In genomic region chr7:150411606-150412005, GRCh38 we compare ENCODE assay signal across 25 cellular contexts. TPM values are rescaled to one million over a fixed set of nuclear protein-coding genes. Genes with fewer than 3 reads are reported as not detected.
DNase-seq lines count a peak whose midpoint lies in the region; ATAC-seq and TF ChIP-seq lines count a peak whose summit lies in the region.
"Had no signal": no experiment of that assay in that cellular context is flagged by ENCODE, and none has a peak within 500 bp of the region (broad histone marks: within the 10 kb centered on the region; RNA-seq: fewer than 3 reads in every experiment).

No MANE protein-coding gene starts in this region.

- peaks cover 53% of the 10 kb centered on the region for H3K36me3 Mint-ChIP-seq in GM23338 (ENCODE audit: low read depth)
- H3K36me3 Mint-ChIP-seq in glutamatergic neuron (ENCODE audit: unreplicated experiment), result peaks cover 3% of the 10 kb centered on the region
- peaks cover 5% of the 10 kb centered on the region for H3K36me3 Mint-ChIP-seq in Calu3 (ENCODE audit: insufficient read depth, unreplicated experiment)
- peaks cover 22% of the 10 kb centered on the region for H3K36me3 Mint-ChIP-seq in activated CD4-positive, alpha-beta memory T cell treated with anti-CD3 and anti-CD28 coated beads, Interleukin-2, amount 10 ng/mL, durations not matched to agents 7 days and 5 days (ENCODE audit: low read depth)
- H3K36me3 Mint-ChIP-seq: natural killer cell had no signal

- 0 out of 2 replicates have a peak overlapping the region, but pooled peaks have one; percentile 14 for H3K27ac Mint-ChIP-seq in GM23338
- H3K27ac Mint-ChIP-seq in glutamatergic neuron (ENCODE audit: unreplicated experiment), result peak overlapping the region; percentile 29
- no peak overlapping the region for H3K27ac Mint-ChIP-seq in Calu3 (ENCODE audit: unreplicated experiment)
- H3K27ac Mint-ChIP-seq in activated CD4-positive, alpha-beta memory T cell treated with anti-CD3 and anti-CD28 coated beads, Interleukin-2, amount 10 ng/mL, durations not matched to agents 7 days and 5 days, result no peak overlapping the region
- H3K27ac Mint-ChIP-seq: activated CD4-positive, alpha-beta T cell treated with anti-CD3 and anti-CD28 coated beads, Interleukin-2, amount 10 ng/mL, durations not matched to agents 7 days and 5 days; T-helper 1 cell treated with Interleukin-12 subunit alpha and Interleukin-12 subunit beta and Interleukin-4 antibody, amounts not matched to agents 30 μg/mL and 1 μg/mL, for 36 hours had no signal

- no peak overlapping the region for H3K9ac ChIP-seq in parathyroid adenoma

- H3F3A ChIP-seq in GM23338 (replicated peaks; ENCODE audit: low read depth), result 0 out of 2 replicates have a peak, but pooled peaks cover 6% of the 10 kb centered on the region

- no peak for TF ChIP-seq CTCF in GM23338 (conservative IDR thresholded peaks at IDR 0.05; ENCODE audit: low read depth in 2 of 2)
- TF ChIP-seq CTCF in glutamatergic neuron (IDR thresholded peaks at IDR 0.05; ENCODE audit: partially characterized antibody, unreplicated experiment), result no peak
- no peak for TF ChIP-seq CTCF in parathyroid adenoma (IDR thresholded peaks at IDR 0.05)
- no peak for TF ChIP-seq CTCF in Calu3 (IDR thresholded peaks at IDR 0.05; ENCODE audit: unreplicated experiment)

- H3K27me3 ChIP-seq in GM23338 (ENCODE audit: insufficient read depth), result no peaks in the 10 kb centered on the region
- H3K27me3 ChIP-seq in parathyroid adenoma (ENCODE audit: control insufficient read depth, insufficient read depth, low read length), result no peaks in the 10 kb centered on the region
- H3K27me3 ChIP-seq: colonic mucosa, esophagus muscularis mucosa, gastrocnemius medialis, stomach, transverse colon had no signal

- H3K9me3 Mint-ChIP-seq in GM23338 (no peaks in the 10 kb centered on the region; the same call in none of the 3 replicates), glutamatergic neuron (ENCODE audit: unreplicated experiment) (peaks cover 15% of the 10 kb centered on the region), Calu3 (ENCODE audit: low read depth, unreplicated experiment) (no peaks in the 10 kb centered on the region)
- H3K9me3 Mint-ChIP-seq in activated CD4-positive, alpha-beta memory T cell treated with anti-CD3 and anti-CD28 coated beads, Interleukin-2, amount 10 ng/mL, durations not matched to agents 7 days and 5 days, result no peaks in the 10 kb centered on the region
- H3K9me3 Mint-ChIP-seq: activated CD4-positive, alpha-beta T cell treated with anti-CD3 and anti-CD28 coated beads, Interleukin-2, amount 10 ng/mL, durations not matched to agents 7 days and 5 days; natural killer cell; T-helper 1 cell treated with Interleukin-12 subunit alpha and Interleukin-12 subunit beta and Interleukin-4 antibody, amounts not matched to agents 30 μg/mL and 1 μg/mL, for 36 hours had no signal

- H3K9me2 ChIP-seq in GM23338 (ENCODE audit: insufficient read depth), result no peaks in the 10 kb centered on the region

- H2AFZ ChIP-seq in GM23338 (no peak overlapping the region), parathyroid adenoma (no peak overlapping the region)

- no peak for ATAC-seq in activated CD4-positive, CD25-positive, alpha-beta regulatory T cell treated with anti-CD3 and anti-CD28 coated beads, Interleukin-2, amount 50 U/mL, for 24 hours
- ATAC-seq in GM23338, result peak; percentile 5; the same call in 1 of the 3 replicates
- ATAC-seq: gastrocnemius medialis, left lobe of liver, natural killer cell had no signal

- CTCF ChIA-PET in Calu3 (lab: Charles Lee), result no interaction called here
- CTCF ChIA-PET in activated CD4-positive, alpha-beta memory T cell treated with anti-CD3 and anti-CD28 coated beads, Interleukin-2, amount 10 ng/mL, durations not matched to agents 7 days and 5 days (lab: Charles Lee), result no interaction called here

- H3K27me3 Mint-ChIP-seq in GM23338 (ENCODE audit: insufficient read depth, low read depth, poor library complexity) (peaks cover 20% of the 10 kb centered on the region), glutamatergic neuron (ENCODE audit: unreplicated experiment) (peaks cover 11% of the 10 kb centered on the region), Calu3 (ENCODE audit: unreplicated experiment) (no peaks in the 10 kb centered on the region)
- no peaks in the 10 kb centered on the region for H3K27me3 Mint-ChIP-seq in activated CD4-positive, alpha-beta memory T cell treated with anti-CD3 and anti-CD28 coated beads, Interleukin-2, amount 10 ng/mL, durations not matched to agents 7 days and 5 days
- H3K27me3 Mint-ChIP-seq: activated CD4-positive, alpha-beta T cell treated with anti-CD3 and anti-CD28 coated beads, Interleukin-2, amount 10 ng/mL, durations not matched to agents 7 days and 5 days had no signal

- no peaks in the 10 kb centered on the region for H3K9me3 ChIP-seq in parathyroid adenoma (ENCODE audit: control insufficient read depth, low read length)
- H3K9me3 ChIP-seq: colonic mucosa, esophagus muscularis mucosa, gastrocnemius medialis, HAP-1, stomach, transverse colon had no signal

- H3K4me3 ChIP-seq in GM23338, result no peak overlapping the region
- H3K4me3 ChIP-seq in parathyroid adenoma (ENCODE audit: low read depth, low read length), result no peak overlapping the region
- H3K4me3 ChIP-seq: colonic mucosa, esophagus muscularis mucosa, gastrocnemius medialis, HAP-1, SK-N-MC, stomach, transverse colon had no signal

- H3K4me1 Mint-ChIP-seq in GM23338, result peaks cover 24% of the 10 kb centered on the region
- H3K4me1 Mint-ChIP-seq in glutamatergic neuron (ENCODE audit: low read depth, unreplicated experiment), result peaks cover 31% of the 10 kb centered on the region
- peaks cover 8% of the 10 kb centered on the region for H3K4me1 Mint-ChIP-seq in Calu3 (ENCODE audit: low read depth, unreplicated experiment)
- peaks cover 14% of the 10 kb centered on the region for H3K4me1 Mint-ChIP-seq in activated CD4-positive, alpha-beta memory T cell treated with anti-CD3 and anti-CD28 coated beads, Interleukin-2, amount 10 ng/mL, durations not matched to agents 7 days and 5 days

- H3K4me3 Mint-ChIP-seq in GM23338 (no peak overlapping the region), glutamatergic neuron (ENCODE audit: unreplicated experiment) (no peak overlapping the region), Calu3 (ENCODE audit: low read depth, unreplicated experiment) (no peak overlapping the region)
- H3K4me3 Mint-ChIP-seq in activated CD4-positive, alpha-beta memory T cell treated with anti-CD3 and anti-CD28 coated beads, Interleukin-2, amount 10 ng/mL, durations not matched to agents 7 days and 5 days, result no peak overlapping the region
- H3K4me3 Mint-ChIP-seq: activated CD4-positive, alpha-beta T cell treated with anti-CD3 and anti-CD28 coated beads, Interleukin-2, amount 10 ng/mL, durations not matched to agents 7 days and 5 days; natural killer cell; T-helper 1 cell treated with Interleukin-12 subunit alpha and Interleukin-12 subunit beta and Interleukin-4 antibody, amounts not matched to agents 30 μg/mL and 1 μg/mL, for 36 hours had no signal

- intact Hi-C loops in Calu3 (cut with micrococcal nuclease; ENCODE audit: unreplicated experiment), result no loop called here

- POLR2A ChIA-PET in activated CD4-positive, alpha-beta memory T cell treated with anti-CD3 and anti-CD28 coated beads, Interleukin-2, amount 10 ng/mL, durations not matched to agents 7 days and 5 days (lab: Charles Lee), result no interaction called here

- H3K27ac ChIP-seq in GM23338 (ENCODE audit: low read depth), result no peak overlapping the region; the same call in 1 of the 2 replicates
- H3K27ac ChIP-seq in parathyroid adenoma, result peak overlapping the region; percentile 60
- H3K27ac ChIP-seq: colonic mucosa, gastrocnemius medialis, SK-N-MC, transverse colon had no signal

- DNase-seq in activated CD4-positive, CD25-positive, alpha-beta regulatory T cell treated with anti-CD3 and anti-CD28 coated beads, Interleukin-2, amount 50 U/mL, for 72 hours, result peak; percentile 15
- DNase-seq in GM23338 (ENCODE audit: low spot score) (no peak), glutamatergic neuron (no peak), Calu3 (no peak), superior temporal gyrus (ENCODE audit: extremely low spot score) (no peak)
- no peak for DNase-seq in activated CD4-positive, alpha-beta memory T cell treated with anti-CD3 and anti-CD28 coated beads, Interleukin-2, amount 10 ng/mL, durations not matched to agents 7 days and 5 days
- DNase-seq: 8988T; activated CD4-positive, alpha-beta T cell treated with anti-CD3 and anti-CD28 coated beads, Interleukin-2, amount 10 ng/mL, durations not matched to agents 7 days and 5 days; activated gamma-delta T cell; colonic mucosa; COR-L47; DMS79 treated with DMSO at 0.1 percent for 48 hours; gastrocnemius medialis; natural killer cell; NCI-H1694; stimulated activated CD4-positive, alpha-beta T cell treated with anti-CD3 and anti-CD28 coated beads, Interleukin-15, amount 100 ng/mL, for 24 hours; stomach; transverse colon had no signal

- H3K79me2 ChIP-seq in GM23338 (replicated peaks; ENCODE audit: insufficient read depth) (peaks cover 10% of the 10 kb centered on the region), parathyroid adenoma (no peaks in the 10 kb centered on the region)

- no peaks in the 10 kb centered on the region for H4K20me1 ChIP-seq in GM23338 (replicated peaks; ENCODE audit: insufficient read depth)

- no TSS peak for BruUV-seq in Calu3 (replicated peaks; lab: Mats Ljungman, UMichigan)

- H3K4me1 ChIP-seq in GM23338 (ENCODE audit: insufficient read depth) (peaks cover 6% of the 10 kb centered on the region), parathyroid adenoma (peaks cover 30% of the 10 kb centered on the region)
- H3K4me1 ChIP-seq: colonic mucosa, gastrocnemius medialis, HAP-1 had no signal

- H3K4me2 ChIP-seq in GM23338 (no peak overlapping the region), parathyroid adenoma (ENCODE audit: low read length) (no peak overlapping the region)

- H3K36me3 ChIP-seq in GM23338 (ENCODE audit: insufficient read depth) (peaks cover 5% of the 10 kb centered on the region; the same call in 1 of the 2 replicates), parathyroid adenoma (ENCODE audit: control insufficient read depth, insufficient read depth, low read length) (no peaks in the 10 kb centered on the region)
- H3K36me3 ChIP-seq: colonic mucosa, gastrocnemius medialis, HAP-1, transverse colon had no signal

RNA-seq across cellular contexts. Expression of gene ZNF775, which starts 32.5 kb away (rescaled TPM):
- 35.2 and 38.2 TPM in 2 replicates for total RNA-seq in GM23338 (2014; rRNA removed; shearing (Covaris generic))
- 4.5 and 6.7 TPM in 2 replicates for polyA plus RNA-seq in GM23338 (2016; fragmentation: Nextera tagmentation; extraction: Ambion mirVana)
- total RNA-seq in glutamatergic neuron (ENCODE audit: unreplicated experiment) (20.5 TPM), Calu3 (2022) (5.3 and 5.8 TPM in 2 replicates)
- total RNA-seq in activated CD4-positive, alpha-beta memory T cell treated with anti-CD3 and anti-CD28 coated beads, Interleukin-2, amount 10 ng/mL, durations not matched to agents 7 days and 5 days, result 1 to 10 TPM; 6.4 to 7.1 TPM

RNA-seq across cellular contexts. Expression of gene GIMAP8, which starts 38.8 kb away (rescaled TPM):
- not detected in 2 replicates for total RNA-seq in GM23338 (2014; rRNA removed; shearing (Covaris generic))
- polyA plus RNA-seq in GM23338 (2016; fragmentation: Nextera tagmentation; extraction: Ambion mirVana), result 0.06 TPM in 1 of 2 replicates, not detected in the other
- total RNA-seq in glutamatergic neuron (ENCODE audit: unreplicated experiment), result not detected
- not detected in 2 replicates for total RNA-seq in Calu3 (2022)
- total RNA-seq in activated CD4-positive, alpha-beta memory T cell treated with anti-CD3 and anti-CD28 coated beads, Interleukin-2, amount 10 ng/mL, durations not matched to agents 7 days and 5 days, result 10 to 100 TPM; 25.1 to 26.4 TPM

RNA-seq across cellular contexts. Expression of gene REPIN1, which starts 43.0 kb away (rescaled TPM):
- 143 and 156 TPM in 2 replicates for total RNA-seq in GM23338 (2014; rRNA removed; shearing (Covaris generic))
- polyA plus RNA-seq in GM23338 (2016; fragmentation: Nextera tagmentation; extraction: Ambion mirVana), result 29.2 and 29.8 TPM in 2 replicates
- total RNA-seq in glutamatergic neuron (ENCODE audit: unreplicated experiment) (146 TPM), Calu3 (2022) (185 and 189 TPM in 2 replicates)
- 10 to 100 TPM; 42.9 to 45.9 TPM for total RNA-seq in activated CD4-positive, alpha-beta memory T cell treated with anti-CD3 and anti-CD28 coated beads, Interleukin-2, amount 10 ng/mL, durations not matched to agents 7 days and 5 days

Comparison
In these comparisons a context has a peak if more than half of its experiments do, and no peak if none do; other contexts are left out.
1. H3K27ac Mint-ChIP-seq: peak in GM23338 (single experiment) and glutamatergic neuron (single experiment); none in Calu3 (single experiment) and activated CD4-positive, alpha-beta memory T cell treated with anti-CD3 and anti-CD28 coated beads, Interleukin-2, amount 10 ng/mL, durations not matched to agents 7 days and 5 days (single experiment).
2. RNA of gene GIMAP8, which starts 38.8 kb away (total RNA-seq): 25.1 to 26.4 TPM in activated CD4-positive, alpha-beta memory T cell treated with anti-CD3 and anti-CD28 coated beads, Interleukin-2, amount 10 ng/mL, durations not matched to agents 7 days and 5 days; not detected in GM23338, not detected in glutamatergic neuron (single experiment) and not detected in Calu3; every median in the first group is over 10 times any median in the second.